ENCODE assay signal across 1 cellular context in the genomic region with DNA sequence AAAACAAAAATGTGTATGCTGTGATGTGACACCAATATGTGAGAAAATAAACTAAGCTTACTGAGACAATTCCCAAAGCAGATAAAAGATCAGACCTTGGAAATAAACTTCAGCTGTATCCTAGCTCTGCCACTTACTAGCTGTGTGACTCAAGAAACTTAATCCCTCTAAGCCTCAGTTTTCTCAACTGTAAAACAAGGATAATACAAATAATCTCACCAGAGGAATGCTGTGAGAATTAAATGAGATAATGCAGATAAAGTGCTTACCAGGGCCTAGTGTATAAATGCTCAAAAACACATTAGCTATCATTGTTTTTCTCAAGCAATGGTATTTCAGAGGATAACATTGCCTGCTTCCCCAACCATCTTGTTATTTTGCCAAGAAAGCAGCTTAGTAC.
A peak's percentile ranks its signal among the peaks of the same experiment; 100 is the strongest.
TF ChIP-seq lines count a peak whose summit lies in the region.

No MANE protein-coding gene starts in this region.

TF ChIP-seq in K562, 482 proteins besides CTCF, POLR2A, EP300 and RAD21:
- no peak for TF ChIP-seq ZNF124 (CRISPR knock-in tag; IDR thresholded peaks at IDR 0.05)
- TF ChIP-seq RBFOX2 (IDR thresholded peaks at IDR 0.05; ENCODE audit: low read depth, low read length): 0 out of 2 replicates have a peak, but pooled peaks have one; percentile 26
